2 cellular contexts compared by ENCODE assay signal in genomic region chr7:44650242-44650641, GRCh38.
TF ChIP-seq lines count a peak whose summit lies in the region.

No MANE protein-coding gene starts in this region.

TF ChIP-seq in K562, 482 proteins besides CTCF, POLR2A, EP300 and RAD21:
- 0 out of 2 replicates have a peak, but pooled peaks have one; percentile 28 for TF ChIP-seq ADNP (tag; IDR thresholded peaks at IDR 0.05)
- TF ChIP-seq CCNT2 (IDR thresholded peaks at IDR 0.05; ENCODE audit: borderline replicate concordance, extremely low read depth, insufficient read length, low read depth, low read length) = no peak
- TF ChIP-seq AFF1 (IDR thresholded peaks at IDR 0.05; ENCODE audit: low read depth in 1 of 2, partially characterized antibody in 2 of 2) = peak in 1 of 2 experiments; percentile 34
- no peak for TF ChIP-seq E2F8 (IDR thresholded peaks at IDR 0.05; ENCODE audit: low read depth, partially characterized antibody)
- peak; percentile 86; the same call in 1 of the 2 replicates for TF ChIP-seq PTBP1 (IDR thresholded peaks at IDR 0.05; ENCODE audit: low read depth, low read length)
- peak; percentile 91 for TF ChIP-seq ZFP36 (IDR thresholded peaks at IDR 0.05; ENCODE audit: low read depth, low read length, partially characterized antibody)
- peak; percentile 93 for TF ChIP-seq RBM25 (IDR thresholded peaks at IDR 0.05; ENCODE audit: low read depth, low read length, severe bottlenecking)
- 0 out of 4 replicates have a peak, but pooled peaks of 1 of the 2 experiments have one; percentile 23 for TF ChIP-seq KDM1A (IDR thresholded peaks at IDR 0.05)
- peak; percentile 100 for TF ChIP-seq BRD9 (IDR thresholded peaks at IDR 0.05; ENCODE audit: low read depth, partially characterized antibody)
- no peak for TF ChIP-seq NR2F6 (CRISPR knock-in tag; IDR thresholded peaks at IDR 0.05)
- peak; percentile 95 for TF ChIP-seq SMARCA5 (IDR thresholded peaks at IDR 0.05)
- TF ChIP-seq BCOR (IDR thresholded peaks at IDR 0.05) = peak; percentile 79

TF ChIP-seq in HepG2, 621 proteins besides CTCF, POLR2A, EP300 and RAD21:
- TF ChIP-seq ISX (CRISPR knock-in tag; conservative IDR thresholded peaks at IDR 0.05) = no peak
- peak; percentile 87 for TF ChIP-seq ZNF768 (CRISPR knock-in tag; IDR thresholded peaks at IDR 0.05)
- no peak for TF ChIP-seq ZNF496 (CRISPR knock-in tag; IDR thresholded peaks at IDR 0.05; ENCODE audit: insufficient replicate concordance)
- no peak for TF ChIP-seq ZNF703 (CRISPR knock-in tag; IDR thresholded peaks at IDR 0.05; ENCODE audit: borderline replicate concordance)
- no peak for TF ChIP-seq SRSF1 (optimal IDR thresholded peaks at IDR 0.05; ENCODE audit: low read depth, low read length)
